ENCODE assay signal across 16 cellular contexts in genomic region chr22:50220603-50221409, GRCh38.
"Had no signal": no experiment of that assay in that cellular context is flagged by ENCODE, and none has a peak within 500 bp of the region (broad histone marks: within the 10 kb centered on the region; RNA-seq: fewer than 3 reads in every experiment).

No MANE protein-coding gene starts in this region.

- H3K9me3 ChIP-seq: prostate gland, right lobe of liver, testis, upper lobe of right lung had no signal

- DNase-seq: activated CD4-positive, alpha-beta T cell treated with anti-CD3 and anti-CD28 coated beads, Interleukin-2, amount 50 U/mL, for 1 hour; activated CD8-positive, alpha-beta memory T cell treated with anti-CD3 and anti-CD28 coated beads for 24 hours; activated gamma-delta T cell treated with Interleukin-2 at 50 U/mL for 16 hours; activated naive CD8-positive, alpha-beta T cell treated with anti-CD3 and anti-CD28 coated beads for 36 hours; amygdala; brain microvascular endothelial cell; effector memory CD4-positive, alpha-beta T cell; foreskin keratinocyte; left cardiac atrium; natural killer cell; stimulated activated naive CD8-positive, alpha-beta T cell treated with anti-CD3 and anti-CD28 coated beads, Interleukin-15, amount 100 ng/mL, for 72 hours; testis; upper lobe of right lung had no signal

- H3K27me3 ChIP-seq: brain microvascular endothelial cell, foreskin keratinocyte, right lobe of liver, testis, upper lobe of right lung had no signal

- H3K27ac Mint-ChIP-seq: activated naive CD8-positive, alpha-beta T cell treated with anti-CD3 and anti-CD28 coated beads for 36 hours; dendritic cell treated with granulocyte-macrophage colony-stimulating factor and Interleukin-4, amounts not matched to agents 40 ng/mL and 50 ng/mL, for 4 days; natural killer cell had no signal

- H3K4me1 ChIP-seq: foreskin keratinocyte, prostate gland, testis, upper lobe of right lung had no signal

- H3K27me3 Mint-ChIP-seq: activated naive CD8-positive, alpha-beta T cell treated with anti-CD3 and anti-CD28 coated beads for 36 hours; dendritic cell treated with granulocyte-macrophage colony-stimulating factor and Interleukin-4, amounts not matched to agents 40 ng/mL and 50 ng/mL, for 4 days; stimulated activated naive CD8-positive, alpha-beta T cell treated with anti-CD3 and anti-CD28 coated beads, Interleukin-15, amount 100 ng/mL, for 72 hours had no signal

- ATAC-seq: foreskin keratinocyte; stimulated activated naive CD8-positive, alpha-beta T cell treated with anti-CD3 and anti-CD28 coated beads, Interleukin-15, amount 100 ng/mL, for 72 hours; upper lobe of right lung had no signal

- H3K4me3 ChIP-seq: prostate gland, right lobe of liver, testis, upper lobe of right lung had no signal

- H3K9me3 Mint-ChIP-seq: activated naive CD8-positive, alpha-beta T cell treated with anti-CD3 and anti-CD28 coated beads for 36 hours; dendritic cell treated with granulocyte-macrophage colony-stimulating factor and Interleukin-4, amounts not matched to agents 40 ng/mL and 50 ng/mL, for 4 days; natural killer cell; stimulated activated naive CD8-positive, alpha-beta T cell treated with anti-CD3 and anti-CD28 coated beads, Interleukin-15, amount 100 ng/mL, for 72 hours had no signal

- H3K4me1 Mint-ChIP-seq: activated naive CD8-positive, alpha-beta T cell treated with anti-CD3 and anti-CD28 coated beads for 36 hours; natural killer cell had no signal

- H3K4me3 Mint-ChIP-seq: activated naive CD8-positive, alpha-beta T cell treated with anti-CD3 and anti-CD28 coated beads for 36 hours; dendritic cell treated with granulocyte-macrophage colony-stimulating factor and Interleukin-4, amounts not matched to agents 40 ng/mL and 50 ng/mL, for 4 days; natural killer cell; stimulated activated naive CD8-positive, alpha-beta T cell treated with anti-CD3 and anti-CD28 coated beads, Interleukin-15, amount 100 ng/mL, for 72 hours had no signal

- H3K27ac ChIP-seq: brain microvascular endothelial cell, foreskin keratinocyte, testis, upper lobe of right lung had no signal
